1 cellular context compared by ENCODE assay signal in genomic region chr1:155000725-155001437, GRCh38.
TF ChIP-seq lines count a peak whose summit lies in the region.

No MANE protein-coding gene starts in this region.

TF ChIP-seq in K562, 482 proteins besides CTCF, POLR2A, EP300 and RAD21 (continued from another document and continues in another):
- peak in 1 of 2 experiments; percentile 52; a peak in 1 of 4 replicates for TF ChIP-seq MLLT1 (IDR thresholded peaks at IDR 0.05)
- peak; percentile 26; the same call in 1 of the 2 replicates for TF ChIP-seq HIVEP1 (CRISPR knock-in tag; IDR thresholded peaks at IDR 0.05)
- TF ChIP-seq ZNF282 (CRISPR knock-in tag; IDR thresholded peaks at IDR 0.05): no peak
- no peak for TF ChIP-seq RBM34 (IDR thresholded peaks at IDR 0.05; ENCODE audit: borderline replicate concordance, insufficient read depth, low read length)
- TF ChIP-seq RFX7 (CRISPR knock-in tag; IDR thresholded peaks at IDR 0.05): 0 out of 2 replicates have a peak, but pooled peaks have one; percentile 23
- no peak for TF ChIP-seq ZBTB43 (CRISPR knock-in tag; IDR thresholded peaks at IDR 0.05)
- peak; percentile 95 for TF ChIP-seq FOXM1 (IDR thresholded peaks at IDR 0.05; ENCODE audit: low read depth)
- TF ChIP-seq FOXM1 (CRISPR knock-in tag; IDR thresholded peaks at IDR 0.05; ENCODE audit: low read depth): no peak
- TF ChIP-seq BRF1 (IDR thresholded peaks at IDR 0.05; ENCODE audit: borderline replicate concordance, extremely low read depth, insufficient read length): no peak
- no peak for TF ChIP-seq RNF219 (CRISPR knock-in tag; IDR thresholded peaks at IDR 0.05)
- TF ChIP-seq PURB (CRISPR knock-in tag; IDR thresholded peaks at IDR 0.05; ENCODE audit: low read depth): no peak
- TF ChIP-seq CHD1 (IDR thresholded peaks at IDR 0.05; ENCODE audit: low read length): no peak
- peak; percentile 48; the same call in 1 of the 2 replicates for TF ChIP-seq RFX5 (IDR thresholded peaks at IDR 0.05; ENCODE audit: low read depth, low read length)
- TF ChIP-seq EGR1 (conservative IDR thresholded peaks at IDR 0.05): peak; percentile 33; the same call in 1 of the 2 replicates
- TF ChIP-seq XRCC4 (IDR thresholded peaks at IDR 0.05; ENCODE audit: extremely low read depth, insufficient read depth, insufficient read length): no peak
- TF ChIP-seq PHF8 (IDR thresholded peaks at IDR 0.05; ENCODE audit: borderline replicate concordance, low read length): peak; percentile 66; the same call in 1 of the 2 replicates
- no peak for TF ChIP-seq AFF4 (CRISPR knock-in tag; IDR thresholded peaks at IDR 0.05)
- no peak for TF ChIP-seq ETS2 (tag; IDR thresholded peaks at IDR 0.05; ENCODE audit: borderline replicate concordance, poor library complexity, severe bottlenecking)
- peak; percentile 83; the same call in 1 of the 2 replicates for TF ChIP-seq SMARCC2 (IDR thresholded peaks at IDR 0.05; ENCODE audit: low read depth)
- TF ChIP-seq CTCFL (IDR thresholded peaks at IDR 0.05; ENCODE audit: borderline replicate concordance, insufficient read depth, low read depth, low read length, poor library complexity, severe bottlenecking): peak; percentile 2
- peak in 1 of 2 experiments; percentile 67; a peak in 2 of 4 replicates for TF ChIP-seq SRF (CRISPR knock-in tag; IDR thresholded peaks at IDR 0.05)
- TF ChIP-seq PHF20 (IDR thresholded peaks at IDR 0.05; ENCODE audit: partially characterized antibody): peak; percentile 45
- peak; percentile 90 for TF ChIP-seq ZNF830 (CRISPR knock-in tag; IDR thresholded peaks at IDR 0.05)
- no peak; the same call in 1 of the 2 replicates for TF ChIP-seq XRCC5 (IDR thresholded peaks at IDR 0.05; ENCODE audit: low read depth, low read length)
- TF ChIP-seq FOXK2 (conservative IDR thresholded peaks at IDR 0.05 in 1 of 2, IDR thresholded peaks at IDR 0.05 in 1 of 2; ENCODE audit: low read depth in 2 of 2): peak in 1 of 2 experiments; percentile 71; a peak in 1 of 4 replicates
- TF ChIP-seq SAFB (IDR thresholded peaks at IDR 0.05; ENCODE audit: borderline replicate concordance, low read depth, low read length): peak; percentile 82; the same call in 1 of the 2 replicates
- peak; percentile 65 for TF ChIP-seq POLR2AphosphoS5 (IDR thresholded peaks at IDR 0.05; ENCODE audit: control insufficient read depth, insufficient read depth, low read depth, low read length)
- peak; percentile 46 for TF ChIP-seq HNRNPLL (IDR thresholded peaks at IDR 0.05; ENCODE audit: low read depth, low read length, poor library complexity, severe bottlenecking)
- no peak for TF ChIP-seq ZNF695 (CRISPR knock-in tag; IDR thresholded peaks at IDR 0.05)
- no peak for TF ChIP-seq HOXB6 (CRISPR knock-in tag; IDR thresholded peaks at IDR 0.05; ENCODE audit: borderline replicate concordance)
- no peak for TF ChIP-seq ZNF589 (CRISPR knock-in tag; IDR thresholded peaks at IDR 0.05; ENCODE audit: low read depth)
- TF ChIP-seq ZNF436 (CRISPR knock-in tag; IDR thresholded peaks at IDR 0.05): 0 out of 2 replicates have a peak, but pooled peaks have one; percentile 23
- TF ChIP-seq ZNF407 (IDR thresholded peaks at IDR 0.05; ENCODE audit: low read depth): no peak
- no peak for TF ChIP-seq KDM2B (CRISPR knock-in tag; IDR thresholded peaks at IDR 0.05)
- no peak for TF ChIP-seq ZNF668 (CRISPR knock-in tag; IDR thresholded peaks at IDR 0.05)
- TF ChIP-seq ZNF354B (CRISPR knock-in tag; IDR thresholded peaks at IDR 0.05): no peak
- peak; percentile 62; the same call in 1 of the 2 replicates for TF ChIP-seq FOXJ2 (tag; IDR thresholded peaks at IDR 0.05)
- peak; percentile 93 for TF ChIP-seq LEF1 (IDR thresholded peaks at IDR 0.05)
- no peak for TF ChIP-seq SMARCB1 (IDR thresholded peaks at IDR 0.05; ENCODE audit: insufficient read length, low read depth)
- peak; percentile 89 for TF ChIP-seq TAF9B (IDR thresholded peaks at IDR 0.05; ENCODE audit: partially characterized antibody)
- TF ChIP-seq MCM5 (IDR thresholded peaks at IDR 0.05; ENCODE audit: low read depth): no peak
- TF ChIP-seq MXD1 (CRISPR knock-in tag; IDR thresholded peaks at IDR 0.05; ENCODE audit: borderline replicate concordance, poor library complexity, severe bottlenecking): no peak
- peak; percentile 68; the same call in 1 of the 2 replicates for TF ChIP-seq TAF7 (tag; IDR thresholded peaks at IDR 0.05)
- TF ChIP-seq CC2D1A (IDR thresholded peaks at IDR 0.05): no peak
- TF ChIP-seq BRD4 (IDR thresholded peaks at IDR 0.05): no peak
